Comparison of ENCODE assay signal across 8 cellular contexts in the genomic region with DNA sequence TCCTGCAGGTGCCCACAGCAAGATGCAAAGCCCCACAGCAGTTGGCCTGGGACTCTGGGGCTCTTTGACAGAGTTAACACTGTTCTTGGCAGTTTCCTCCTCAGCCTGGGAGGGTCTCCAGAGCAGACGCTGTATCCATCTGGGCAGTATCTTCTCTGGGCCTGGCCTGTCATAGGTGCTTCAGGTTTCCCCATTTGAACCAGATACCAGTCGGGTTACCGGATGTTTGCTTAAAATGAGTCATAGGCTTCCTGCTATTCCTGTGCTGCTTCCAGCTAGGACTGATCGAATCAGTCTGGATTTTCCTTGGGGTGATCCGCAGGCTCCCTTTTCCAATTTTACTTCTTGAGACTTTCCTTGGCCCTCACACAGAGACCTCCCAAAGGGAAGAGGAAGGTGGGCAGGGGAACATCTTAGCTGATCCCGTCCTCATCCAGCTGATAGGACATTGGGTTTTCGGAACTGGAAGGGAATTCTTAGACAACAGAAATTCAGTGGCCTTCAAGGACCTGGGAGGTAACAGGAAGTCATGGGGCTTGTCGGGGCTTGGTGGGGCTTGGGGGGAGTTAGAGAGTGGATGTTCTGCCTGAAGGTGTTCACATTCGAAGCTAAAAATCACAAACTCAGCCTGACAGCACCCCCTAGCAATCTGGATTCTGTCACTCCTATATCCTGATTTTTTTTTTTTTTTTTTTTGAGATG. TPM values are rescaled to one million over a fixed set of nuclear protein-coding genes. Genes with fewer than 3 reads are reported as not detected.
DNase-seq lines count a peak whose midpoint lies in the region; ATAC-seq and TF ChIP-seq lines count a peak whose summit lies in the region.

No MANE protein-coding gene starts in this region.

- TF ChIP-seq EP300 in ovary (IDR thresholded peaks at IDR 0.05) = no peak

- peak overlapping the region in 1 of 2 donors; percentile 41 for H3K27ac ChIP-seq in ovary

- TF ChIP-seq POLR2A in ovary (IDR thresholded peaks at IDR 0.05) = no peak

- WGBS in ovary, 3 donors = 34 to 48% (median 44%) methylated on average over 9 of the region's 9 CpGs

- intact Hi-C loops in ovary (cut with DNase I) = no loop called here

- H3K4me3 Mint-ChIP-seq in osteocyte (ENCODE audit: unreplicated experiment) = peak overlapping the region; percentile 55

- no peaks in the 10 kb centered on the region for H3K9me3 ChIP-seq in ovary

- H3K9me3 Mint-ChIP-seq in osteocyte (ENCODE audit: unreplicated experiment) = no peaks in the 10 kb centered on the region

- TF ChIP-seq CTCF in osteocyte (IDR thresholded peaks at IDR 0.05) (no peak), ovary (IDR thresholded peaks at IDR 0.05) (no peak)

- no peaks in the 10 kb centered on the region for H3K36me3 ChIP-seq in ovary

- H3K4me3 ChIP-seq in ovary = no peak overlapping the region

- peak overlapping the region; percentile 95 for H3K27ac Mint-ChIP-seq in osteocyte (ENCODE audit: unreplicated experiment)

- H3K4me1 ChIP-seq in ovary (ENCODE audit: insufficient read depth) = peaks cover 4% of the 10 kb centered on the region

- peaks cover 51% of the 10 kb centered on the region for H3K4me1 Mint-ChIP-seq in osteocyte (ENCODE audit: unreplicated experiment)

- H3K27me3 ChIP-seq in ovary = no peaks in the 10 kb centered on the region

- ATAC-seq in esophagus mucosa (peak; percentile 38), GM19324 (IDR thresholded peaks at IDR 0.05; ENCODE audit: low FRiP score, unreplicated experiment) (no peak)

- H3K27me3 Mint-ChIP-seq in osteocyte (ENCODE audit: unreplicated experiment) = no peaks in the 10 kb centered on the region

- H3K36me3 Mint-ChIP-seq in osteocyte (ENCODE audit: unreplicated experiment) = no peaks in the 10 kb centered on the region

- DNase-seq in NCI-H345 (lab: John Stamatoyannopoulos, UW) (peak; percentile 27), NCI-H345 treated with DMSO at 0.1 percent for 48 hours (lab: John Stamatoyannopoulos, UW; ENCODE audit: unreplicated experiment) (no peak), SHP77 (lab: John Stamatoyannopoulos, UW) (peak; percentile 91 to 92), osteocyte (ENCODE audit: extremely low spot score, unreplicated experiment) (no peak), ovary (no peak), mesenteric fat pad (ENCODE audit: low spot score) (no peak)

RNA-seq across cellular contexts. Expression of gene RANGAP1, which starts 2.4 kb away (rescaled TPM):
- 78.9 TPM for total RNA-seq in esophagus mucosa
- 49.0 and 49.7 TPM in 2 replicates for total RNA-seq in osteocyte
- 10 to 100 TPM; 17.2 to 37.9 (median 33.7) TPM for total RNA-seq in ovary
- 10 to 100 TPM; 27.4 to 31.5 TPM for polyA plus RNA-seq in ovary
- 42.7 TPM for total RNA-seq in mesenteric fat pad

RNA-seq across cellular contexts. Expression of gene ZC3H7B, which starts 12.9 kb away (rescaled TPM):
- total RNA-seq in esophagus mucosa (21.1 TPM), osteocyte (82.8 and 85.0 TPM in 2 replicates), ovary (10 to 100 TPM; 27.3 to 96.5 (median 88.0) TPM), mesenteric fat pad (55.6 TPM)
- polyA plus RNA-seq in ovary = 10 to 100 TPM; 30.7 to 63.1 TPM

RNA-seq across cellular contexts. Expression of gene CHADL, which starts 47.7 kb away (rescaled TPM):
- 3.9 TPM for total RNA-seq in esophagus mucosa
- 0.43 TPM in 1 of 2 replicates, not detected in the other for total RNA-seq in osteocyte
- 1 to 10 TPM; 1.7 to 6.2 (median 2.6) TPM for total RNA-seq in ovary
- 1 to 10 TPM in 1 of 2 donors, under 1 TPM in 1; 0.08 to 4.4 TPM for polyA plus RNA-seq in ovary
- 2.9 TPM for total RNA-seq in mesenteric fat pad

Comparison
In these comparisons a context has a peak if more than half of its experiments do, and no peak if none do; other contexts are left out.
1. DNase-seq: peak in NCI-H345 (single experiment) and SHP77 (2 of 2); none in NCI-H345 treated with DMSO at 0.1 percent for 48 hours (single experiment), osteocyte (single experiment), ovary (0 of 5) and mesenteric fat pad (single experiment).